16 cellular contexts compared by ENCODE assay signal in genomic region chr20:7930386-7930785, GRCh38. TPM values are rescaled to one million over a fixed set of nuclear protein-coding genes. Genes with fewer than 3 reads are reported as not detected.
"Had no signal": no experiment of that assay in that cellular context is flagged by ENCODE, and none has a peak within 500 bp of the region (broad histone marks: within the 10 kb centered on the region; RNA-seq: fewer than 3 reads in every experiment).

No MANE protein-coding gene starts in this region.

- H3K4me3 ChIP-seq: esophagus squamous epithelium, right atrium auricular region, smooth muscle cell had no signal

- H3K27ac ChIP-seq: esophagus squamous epithelium, foreskin keratinocyte, neutrophil, right atrium auricular region, VCaP had no signal

- H3K9me3 ChIP-seq: esophagus squamous epithelium, neutrophil, right atrium auricular region had no signal

- H3K4me1 ChIP-seq: esophagus squamous epithelium, foreskin keratinocyte had no signal

- H3K36me3 ChIP-seq: esophagus squamous epithelium, neutrophil, right atrium auricular region had no signal

- DNase-seq: activated CD4-positive, alpha-beta memory T cell treated with anti-CD3 and anti-CD28 coated beads, Interleukin-2, amount 10 ng/mL, durations not matched to agents 7 days and 5 days; activated CD4-positive, alpha-beta T cell treated with anti-CD3 and anti-CD28 coated beads for 36 hours; activated naive CD8-positive, alpha-beta T cell treated with anti-CD3 and anti-CD28 coated beads, Interleukin-2, amount 10 ng/mL, durations not matched to agents 7 days and 5 days; anterior cingulate cortex; dermis blood vessel endothelial cell; endodermal cell; esophagus squamous epithelium; naive thymus-derived CD4-positive, alpha-beta T cell had no signal

- H3K27me3 ChIP-seq: esophagus squamous epithelium, foreskin keratinocyte, right atrium auricular region had no signal

RNA-seq across cellular contexts. Expression of gene HAO1, which starts 9.9 kb away (rescaled TPM):
- total RNA-seq: activated CD4-positive, alpha-beta memory T cell treated with anti-CD3 and anti-CD28 coated beads, Interleukin-2, amount 10 ng/mL, durations not matched to agents 7 days and 5 days; activated CD4-positive, alpha-beta T cell treated with anti-CD3 and anti-CD28 coated beads for 36 hours; activated naive CD8-positive, alpha-beta T cell treated with anti-CD3 and anti-CD28 coated beads, Interleukin-2, amount 10 ng/mL, durations not matched to agents 7 days and 5 days; cerebellum; dermis blood vessel endothelial cell; endodermal cell; foreskin keratinocyte; lung microvascular endothelial cell; mononuclear cell; naive thymus-derived CD4-positive, alpha-beta T cell; right atrium auricular region; smooth muscle cell had no signal
